Comparison of ENCODE assay signal across 8 cellular contexts in genomic region chr7:44240983-44241510, GRCh38. TPM values are rescaled to one million over a fixed set of nuclear protein-coding genes. Genes with fewer than 3 reads are reported as not detected.
DNase-seq lines count a peak whose midpoint lies in the region; ATAC-seq and TF ChIP-seq lines count a peak whose summit lies in the region.

No MANE protein-coding gene starts in this region.

- H3K27ac Mint-ChIP-seq in immature natural killer cell, result peak overlapping the region in 1 of 6 donors; percentile 17

- peak; percentile 90 for DNase-seq in GM10248 (ENCODE audit: extremely low spot score)
- DNase-seq in NCI-H2171 treated with DMSO at 0.1 percent for 48 hours (lab: John Stamatoyannopoulos, UW), result peak; percentile 58
- DNase-seq in T47D (ENCODE audit: low read depth in 1 of 2, low spot score in 1 of 2), result peak; percentile 90 to 98
- DNase-seq in immature natural killer cell, result peak; percentile 47 to 61 (median 55)
- DNase-seq in stimulated activated CD4-positive, alpha-beta T cell treated with anti-CD3 and anti-CD28 coated beads, Interleukin-12 subunit alpha, Interleukin-12 subunit beta, amount 100 ng/mL, for 4 hours, result peak; percentile 54

- H3K27ac ChIP-seq in VCaP, result peak overlapping the region; percentile 64

- H3K9me3 Mint-ChIP-seq in immature natural killer cell, result no peaks in the 10 kb centered on the region

- H3K36me3 Mint-ChIP-seq in immature natural killer cell, result no peaks in the 10 kb centered on the region

- CTCF ChIA-PET in GM10248 (lab: Yijun Ruan, JAX), result interaction anchor here (0.6 to 6.8 kb wide), 47 partner anchors 8 to 332 kb away, joined by 3 to 117 read pairs (median 4); partner anchors contain the start of genes DDX56, NUDCD3 and POLD2

- H3K4me3 Mint-ChIP-seq in immature natural killer cell, result peak overlapping the region in 3 of 5 donors; percentile 22 to 63 (median 33)

- in situ Hi-C loops in T47D (cut with HindIII; ENCODE audit: low pct_unique_long_range_greater_than_20kb, low sequenced_read_pairs), result no loop called here

- ATAC-seq in HG02759 (IDR thresholded peaks at IDR 0.05; ENCODE audit: unreplicated experiment) (peak; percentile 74), HG03457 (IDR thresholded peaks at IDR 0.05; ENCODE audit: unreplicated experiment) (no peak)

- POLR2A ChIA-PET in GM10248 (lab: Yijun Ruan, JAX), result interaction anchor here (0.6 kb wide), 1 partner anchor 99 kb away, joined by 8 read pairs; no protein-coding TSS in a partner anchor

- no peaks in the 10 kb centered on the region for H3K27me3 Mint-ChIP-seq in immature natural killer cell (ENCODE audit: low read depth in 3 of 3)

- H3K4me1 Mint-ChIP-seq in immature natural killer cell, result peaks cover 0 to 1% of the 10 kb centered on the region in 2 donors

- TF ChIP-seq CTCF in GM10248 (IDR thresholded peaks at IDR 0.05; ENCODE audit: control extremely low read depth, extremely low read depth, low read depth, missing control alignments) (peak; percentile 86), VCaP (conservative IDR thresholded peaks at IDR 0.05) (peak; percentile 97)

RNA-seq across cellular contexts. Expression of gene YKT6, which starts 40.3 kb away (rescaled TPM):
- 10 to 100 TPM; 39.1 to 64.9 (median 56.9) TPM for polyA plus RNA-seq in immature natural killer cell

RNA-seq across cellular contexts. Expression of gene GCK, which starts 51.8 kb away (rescaled TPM):
- not detected for polyA plus RNA-seq in immature natural killer cell
